ENCODE assay signal across 1 cellular context in genomic region chr1:43147625-43148319, GRCh38.
A peak's percentile ranks its signal among the peaks of the same experiment; 100 is the strongest.
TF ChIP-seq lines count a peak whose summit lies in the region.

No MANE protein-coding gene starts in this region.

TF ChIP-seq in HepG2, 621 proteins besides CTCF, POLR2A, EP300 and RAD21 (continued from another document):
- TF ChIP-seq ZSCAN5A (CRISPR knock-in tag; IDR thresholded peaks at IDR 0.05; ENCODE audit: borderline replicate concordance) (no peak), TEAD3 (CRISPR knock-in tag; optimal IDR thresholded peaks at IDR 0.05; ENCODE audit: borderline replicate concordance) (no peak), AGO2 (optimal IDR thresholded peaks at IDR 0.05; ENCODE audit: low read depth, low read length) (no peak), THAP9 (CRISPR knock-in tag; IDR thresholded peaks at IDR 0.05; ENCODE audit: borderline replicate concordance) (no peak), PAWR (CRISPR knock-in tag; IDR thresholded peaks at IDR 0.05; ENCODE audit: borderline replicate concordance) (no peak), RBM22 (optimal IDR thresholded peaks at IDR 0.05; ENCODE audit: low read length) (peak; percentile 99), SOX13 (IDR thresholded peaks at IDR 0.05) (no peak), SOX13 (CRISPR knock-in tag; conservative IDR thresholded peaks at IDR 0.05 in 1 of 2, IDR thresholded peaks at IDR 0.05 in 1 of 2) (no peak), ZNF207 (IDR thresholded peaks at IDR 0.05; ENCODE audit: borderline replicate concordance) (no peak), ZNF616 (CRISPR knock-in tag; IDR thresholded peaks at IDR 0.05; ENCODE audit: low read depth) (no peak), ZNF142 (CRISPR knock-in tag; IDR thresholded peaks at IDR 0.05) (no peak), NAIF1 (CRISPR knock-in tag; IDR thresholded peaks at IDR 0.05; ENCODE audit: borderline replicate concordance) (peak; percentile 99), RFX3 (CRISPR knock-in tag; IDR thresholded peaks at IDR 0.05) (peak; percentile 90), ZNF687 (CRISPR knock-in tag; IDR thresholded peaks at IDR 0.05) (0 out of 2 replicates have a peak, but pooled peaks have one; percentile 13), BORCS8-MEF2B (CRISPR knock-in tag; IDR thresholded peaks at IDR 0.05) (no peak), MYPOP (CRISPR knock-in tag; IDR thresholded peaks at IDR 0.05) (peak; percentile 46; the same call in 1 of the 2 replicates), ARID4A (CRISPR knock-in tag; IDR thresholded peaks at IDR 0.05; ENCODE audit: borderline replicate concordance) (peak; percentile 68), RFX1 (IDR thresholded peaks at IDR 0.05) (peak; percentile 90), ZNF275 (CRISPR knock-in tag; IDR thresholded peaks at IDR 0.05; ENCODE audit: borderline replicate concordance) (no peak), FOXA1 (IDR thresholded peaks at IDR 0.05) (no peak), FOXA1 (CRISPR knock-in tag; IDR thresholded peaks at IDR 0.05) (no peak), SAP130 (CRISPR knock-in tag; IDR thresholded peaks at IDR 0.05; ENCODE audit: low read depth) (peak; percentile 32; the same call in 1 of the 2 replicates), TARDBP (CRISPR knock-in tag; IDR thresholded peaks at IDR 0.05) (no peak), USF2 (IDR thresholded peaks at IDR 0.05; ENCODE audit: low read depth, low read length) (no peak), USF2 (CRISPR knock-in tag; IDR thresholded peaks at IDR 0.05; ENCODE audit: borderline replicate concordance) (no peak), MXI1 (IDR thresholded peaks at IDR 0.05; ENCODE audit: borderline replicate concordance, low read depth, low read length) (peak; percentile 89; the same call in 2 of the 3 replicates), SIN3A (IDR thresholded peaks at IDR 0.05; ENCODE audit: borderline replicate concordance, low read depth, low read length) (peak; percentile 76; the same call in 1 of the 2 replicates)
TF ChIP-seq in HepG2: peak in this region for 11.
